32 cellular contexts compared by ENCODE assay signal in genomic region chr14:62743118-62743517, GRCh38.
"Had no signal": no experiment of that assay in that cellular context is flagged by ENCODE, and none has a peak within 500 bp of the region (broad histone marks: within the 10 kb centered on the region; RNA-seq: fewer than 3 reads in every experiment).

No MANE protein-coding gene starts in this region.

- H3K9me3 ChIP-seq: MG63 had no signal

- DNase-seq: MG63, MM.1S, MV-4-11, NCI-H1048, NCI-H1092, NCI-H1092 treated with DMSO at 0.1 percent for 48 hours, NCI-H1105, NCI-H1105 treated with DMSO at 0.1 percent for 48 hours, NCI-H1417 treated with DMSO at 0.1 percent for 48 hours, NCI-H1436, NCI-H1436 treated with DMSO at 0.1 percent for 48 hours, NCI-H1694, NCI-H1694 treated with DMSO at 0.1 percent for 48 hours, NCI-H187, NCI-H187 treated with DMSO at 0.1 percent for 48 hours, NCI-H1930, NCI-H2029, NCI-H2029 treated with DMSO at 0.1 percent for 48 hours, NCI-H2081, NCI-H2081 treated with DMSO at 0.1 percent for 48 hours, NCI-H2107, NCI-H2227 treated with DMSO at 0.1 percent for 48 hours, NCI-H226, NCI-H345, NCI-H446, NCI-H446 treated with DMSO at 0.1 percent for 48 hours, NCI-H510A, NCI-H510A treated with DMSO at 0.1 percent for 48 hours, NCI-H524, NCI-H524 treated with DMSO at 0.1 percent for 48 hours, NCI-H526, NCI-H526 treated with DMSO at 0.1 percent for 48 hours had no signal

- H3K4me3 ChIP-seq: MG63 had no signal

- H3K27me3 ChIP-seq: MG63 had no signal

- H3K36me3 ChIP-seq: MG63 had no signal
